Comparison of ENCODE assay signal across 22 cellular contexts in the genomic region with DNA sequence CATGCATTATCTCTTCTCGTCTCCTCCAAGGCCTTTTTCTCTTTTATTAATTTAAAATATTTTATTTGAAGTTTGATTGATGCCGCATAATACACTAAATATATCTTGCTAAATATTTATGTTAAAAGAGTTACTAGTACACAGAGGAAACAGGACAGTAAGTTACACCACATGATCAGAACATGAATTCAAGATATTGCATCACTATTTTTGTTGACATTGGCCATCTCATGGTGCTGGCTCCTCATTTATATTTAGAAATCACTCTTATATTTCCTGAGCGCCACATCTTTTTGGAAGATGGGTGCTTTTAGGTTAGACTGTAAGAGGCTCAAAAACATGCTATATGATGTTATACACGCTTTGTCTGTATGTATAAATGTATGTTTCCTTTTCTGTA. TPM values are rescaled to one million over a fixed set of nuclear protein-coding genes. Genes with fewer than 3 reads are reported as not detected.
DNase-seq lines count a peak whose midpoint lies in the region; ATAC-seq, FAIRE-seq and TF ChIP-seq lines count a peak whose summit lies in the region.
"Had no signal": no experiment of that assay in that cellular context is flagged by ENCODE, and none has a peak within 500 bp of the region (broad histone marks: within the 10 kb centered on the region; RNA-seq: fewer than 3 reads in every experiment).

No MANE protein-coding gene starts in this region.

- no peak for TF ChIP-seq POLR2A in K562 (conservative IDR thresholded peaks at IDR 0.05)
- TF ChIP-seq POLR2A in right lobe of liver (IDR thresholded peaks at IDR 0.05), result no peak

- DNase-seq in K562 (ENCODE audit: extremely low read depth in 1 of 4, low spot score in 3 of 4) (no peak), fibroblast of gingiva (ENCODE audit: low read depth) (peak; percentile 46), fibroblast of the aortic adventitia (ENCODE audit: low read depth) (peak; percentile 2), right lobe of liver (no peak), neural progenitor cell (ENCODE audit: low spot score) (no peak), NCI-H1417 treated with DMSO at 0.1 percent for 48 hours (lab: John Stamatoyannopoulos, UW) (no peak), HFFc6 (no peak), NCI-H748 (lab: John Stamatoyannopoulos, UW; ENCODE audit: unreplicated experiment) (no peak)
- DNase-seq: ACHN; BE2C; C1 segment of cervical spinal cord; CD4-positive, CD25-positive, alpha-beta regulatory T cell; CD8-positive, alpha-beta memory T cell; COR-L47; DMS 273 treated with DMSO at 0.1 percent for 48 hours; DMS53; DND-41; EL; GOT3; H9; KBM-7 had no signal

- no peak for ATAC-seq in K562
- ATAC-seq in right lobe of liver, result peak; percentile 61 to 85 (median 80)
- ATAC-seq: GM12878 had no signal

- H3K4me3 ChIP-seq in K562, result no peak overlapping the region
- H3K4me3 ChIP-seq in fibroblast of the aortic adventitia (ENCODE audit: low read depth, low read length), result no peak overlapping the region
- no peak overlapping the region for H3K4me3 ChIP-seq in right lobe of liver
- H3K4me3 ChIP-seq in neural progenitor cell, result no peak overlapping the region
- H3K4me3 ChIP-seq: GM12878 had no signal

- no TSS peak for BruUV-seq in K562 (replicated peaks; lab: Mats Ljungman, UMichigan)

- H3K36me3 Mint-ChIP-seq in neural progenitor cell (peaks cover 2% of the 10 kb centered on the region), HFFc6 (ENCODE audit: low read depth) (no peaks in the 10 kb centered on the region)

- CTCF ChIA-PET in K562 (lab: Yijun Ruan, JAX; ENCODE audit: low intra/inter-chr PET ratio), result no interaction called here

- H3K9me3 Mint-ChIP-seq in neural progenitor cell (peaks cover 2% of the 10 kb centered on the region), HFFc6 (no peaks in the 10 kb centered on the region)

- no peaks in the 10 kb centered on the region for H3K4me1 Mint-ChIP-seq in neural progenitor cell
- H3K4me1 Mint-ChIP-seq in HFFc6 (ENCODE audit: low read depth), result no peaks in the 10 kb centered on the region
- H3K4me1 Mint-ChIP-seq: CD4-positive, CD25-positive, alpha-beta regulatory T cell; CD8-positive, alpha-beta memory T cell had no signal

- H3K27ac ChIP-seq in K562 (ENCODE audit: extremely low read depth, low read depth, low read length) (no peak overlapping the region), right lobe of liver (no peak overlapping the region), neural progenitor cell (no peak overlapping the region)

- WGBS in K562 (ENCODE audit: insufficient coverage, low coverage, missing lambda C conversion rate), result 3% methylated on average over 4 of the region's 4 CpGs
- 41% methylated on average over 4 of the region's 4 CpGs for WGBS in right lobe of liver (ENCODE audit: insufficient coverage, low coverage, low lambda C conversion rate, missing lambda C conversion rate)

- H3K9ac ChIP-seq in K562 (ENCODE audit: insufficient read depth in 1 of 2, low read depth in 2 of 2, low read length in 2 of 2) (no peak overlapping the region), neural progenitor cell (no peak overlapping the region)

- H3K27me3 Mint-ChIP-seq in neural progenitor cell (ENCODE audit: insufficient read depth, low read depth), result no peaks in the 10 kb centered on the region
- no peaks in the 10 kb centered on the region for H3K27me3 Mint-ChIP-seq in HFFc6 (ENCODE audit: insufficient read depth)
- H3K27me3 Mint-ChIP-seq: CD8-positive, alpha-beta memory T cell had no signal

- H3K36me3 ChIP-seq in K562 (ENCODE audit: control insufficient read depth, insufficient read depth, low read length) (no peaks in the 10 kb centered on the region), right lobe of liver (no peaks in the 10 kb centered on the region), neural progenitor cell (no peaks in the 10 kb centered on the region)
- H3K36me3 ChIP-seq: BE2C had no signal

- H3K27ac Mint-ChIP-seq in neural progenitor cell (no peak overlapping the region), HFFc6 (no peak overlapping the region)
- H3K27ac Mint-ChIP-seq: CD4-positive, CD25-positive, alpha-beta regulatory T cell; CD8-positive, alpha-beta memory T cell; H9 had no signal

- no peak overlapping the region for H3K4me2 ChIP-seq in K562 (ENCODE audit: insufficient read depth, low read length)
- no peak overlapping the region for H3K4me2 ChIP-seq in neural progenitor cell

- TF ChIP-seq RAD21 in K562 (CRISPR knock-in tag; conservative IDR thresholded peaks at IDR 0.05 in 1 of 2, IDR thresholded peaks at IDR 0.05 in 1 of 2), result no peak

- H3K9me1 ChIP-seq in K562 (ENCODE audit: control insufficient read depth, insufficient read depth, low read length), result no peaks in the 10 kb centered on the region

- H3K4me3 Mint-ChIP-seq in neural progenitor cell, result no peak overlapping the region
- H3K4me3 Mint-ChIP-seq in HFFc6, result no peak overlapping the region
- H3K4me3 Mint-ChIP-seq: CD4-positive, CD25-positive, alpha-beta regulatory T cell; CD8-positive, alpha-beta memory T cell; H9 had no signal

- intact Hi-C loops in K562 (cut with micrococcal nuclease), result no loop called here
- intact Hi-C loops in right lobe of liver (cut with DNase I), result no loop called here

- POLR2A ChIA-PET in K562 (lab: Yijun Ruan, JAX), result no interaction called here

- no peaks in the 10 kb centered on the region for H3K4me1 ChIP-seq in K562 (replicated peaks in 1 of 2; ENCODE audit: control insufficient read depth in 2 of 2, insufficient read depth in 2 of 2, low read length in 2 of 2)
- peaks cover 0 to 4% (median 0%) of the 10 kb centered on the region in 4 donors for H3K4me1 ChIP-seq in right lobe of liver
- no peaks in the 10 kb centered on the region for H3K4me1 ChIP-seq in neural progenitor cell
- H3K4me1 ChIP-seq: BE2C had no signal

- H2AFZ ChIP-seq in K562 (ENCODE audit: low read depth, low read length) (no peak overlapping the region), neural progenitor cell (replicated peaks) (no peak overlapping the region)

- TF ChIP-seq EP300 in K562 (IDR thresholded peaks at IDR 0.05; ENCODE audit: low read length), result no peak

- in situ Hi-C loops in K562 (cut with MboI), result no loop called here

- H3F3A ChIP-seq in neural progenitor cell (ENCODE audit: low read depth), result no peaks in the 10 kb centered on the region

- H4K20me1 ChIP-seq in K562 (replicated peaks; ENCODE audit: control insufficient read depth, insufficient read depth, low read length), result no peaks in the 10 kb centered on the region
- H4K20me1 ChIP-seq in neural progenitor cell (ENCODE audit: low read depth), result no peaks in the 10 kb centered on the region

- H3K9me3 ChIP-seq in K562 (replicated peaks; ENCODE audit: control insufficient read depth, insufficient read depth, low read depth, low read length) (no peaks in the 10 kb centered on the region; the same call in 1 of the 2 replicates), right lobe of liver (no peaks in the 10 kb centered on the region), neural progenitor cell (ENCODE audit: low read depth) (no peaks in the 10 kb centered on the region)
- H3K9me3 ChIP-seq: BE2C had no signal

- H3K79me2 ChIP-seq in K562 (ENCODE audit: control insufficient read depth, insufficient read depth, low read length), result no peaks in the 10 kb centered on the region
- no peaks in the 10 kb centered on the region for H3K79me2 ChIP-seq in neural progenitor cell (ENCODE audit: low read depth)

- FAIRE-seq in K562 (lab: Jason Lieb, UNC), result no peak
- FAIRE-seq: GM12878 had no signal

- no peak for TF ChIP-seq CTCF in K562 (IDR thresholded peaks at IDR 0.05 in 2 of 3, conservative IDR thresholded peaks at IDR 0.05 in 1 of 3; ENCODE audit: insufficient read depth in 2 of 3, low read depth in 1 of 3, low read length in 3 of 3)
- no peak for TF ChIP-seq CTCF in fibroblast of the aortic adventitia (IDR thresholded peaks at IDR 0.05; ENCODE audit: insufficient read depth, low read length)
- TF ChIP-seq CTCF in right lobe of liver (IDR thresholded peaks at IDR 0.05), result no peak
- TF ChIP-seq CTCF in neural progenitor cell (IDR thresholded peaks at IDR 0.05), result no peak
- TF ChIP-seq CTCF in HFFc6 (IDR thresholded peaks at IDR 0.05), result no peak

- H3K27me3 ChIP-seq in K562 (ENCODE audit: control insufficient read depth in 2 of 2, insufficient read depth in 2 of 2, low read length in 2 of 2) (no peaks in the 10 kb centered on the region), right lobe of liver (no peaks in the 10 kb centered on the region), neural progenitor cell (no peaks in the 10 kb centered on the region)
- H3K27me3 ChIP-seq: BE2C had no signal

TF ChIP-seq in K562, 482 proteins besides CTCF, POLR2A, EP300 and RAD21:
- TF ChIP-seq NFATC3 (IDR thresholded peaks at IDR 0.05) (no peak), ZNF146 (CRISPR knock-in tag; IDR thresholded peaks at IDR 0.05; ENCODE audit: unreplicated experiment) (no peak), CEBPG (CRISPR knock-in tag; IDR thresholded peaks at IDR 0.05) (no peak), CEBPG (tag; conservative IDR thresholded peaks at IDR 0.05 in 1 of 2, IDR thresholded peaks at IDR 0.05 in 1 of 2) (peak; percentile 40 to 79; a peak in 3 of 4 replicates)
TF ChIP-seq in K562: peak in this region for 1.

RNA-seq across cellular contexts. Expression of gene SPEF2, which starts 23.0 kb away (rescaled TPM):
- 0.21 and 1.5 TPM in 2 replicates for total RNA-seq in K562 (2011; cell fraction: chromatin; rRNA removed; ENCODE audit: low replicate concordance)
- total RNA-seq in K562 (2011; cell fraction: nucleolus; rRNA removed), result 0.53 TPM in 1 of 2 replicates, not detected in the other
- total RNA-seq in K562 (2011; cell fraction: nucleoplasm; rRNA removed), result 0.31 TPM in 1 of 2 replicates, not detected in the other
- total RNA-seq in K562 (2014; rRNA removed), result 0.41 TPM in 1 of 2 replicates, not detected in the other
- total RNA-seq in K562 (2014; rRNA removed; fragmentation: Illumina TruSeq; extraction: Trizol), result 0.13 and 0.62 TPM in 2 replicates
- 0.18 and 0.64 TPM in 2 replicates for total RNA-seq in K562 (2015; rRNA removed; fragmentation: Illumina TruSeq; extraction: Trizol)
- total RNA-seq in K562 (2021), result 0.24 and 0.29 TPM in 2 replicates
- 0.07 and 0.24 TPM in 2 replicates for polyA plus RNA-seq in K562 (2011; rRNA removed)
- polyA plus RNA-seq in K562 (2011; cell fraction: cytosol; rRNA removed), result 0.07 TPM in 1 of 2 replicates, not detected in the other
- polyA plus RNA-seq in K562 (2011; cell fraction: nucleus; rRNA removed), result 0.14 TPM in 2 replicates
- 0.18 and 0.89 TPM in 2 replicates for polyA plus RNA-seq in K562 (2012)
- polyA plus RNA-seq in K562 (2014; fragmentation: Illumina TruSeq; extraction: Trizol), result 0.15 and 0.22 TPM in 2 replicates
- polyA plus RNA-seq in K562 (2014; fragmentation: Nextera tagmentation; extraction: Ambion mirVana), result under 1 TPM; 0.11 to 0.20 TPM
- 0.22 TPM in 1 of 2 replicates, not detected in the other for polyA plus RNA-seq in K562 (2014; rRNA removed)
- polyA minus RNA-seq in K562 (2011; rRNA and poly(A)+ RNA removed), result 0.18 TPM in 1 of 2 replicates, not detected in the other
- polyA minus RNA-seq in K562 (2011; cell fraction: cytosol; rRNA and poly(A)+ RNA removed), result not detected in 2 replicates
- 0.11 and 0.27 TPM in 2 replicates for polyA minus RNA-seq in K562 (2011; cell fraction: nucleus; rRNA and poly(A)+ RNA removed)
- 5.7 and 19.0 TPM in 2 replicates for total RNA-seq in fibroblast of the aortic adventitia (ENCODE audit: low replicate concordance)
- 1 to 10 TPM in 4 of 6 experiments, under 1 TPM in 2; 0.74 to 3.3 (median 2.0) TPM for total RNA-seq in right lobe of liver
- 5.0 and 5.8 TPM in 2 replicates for total RNA-seq in neural progenitor cell (ENCODE audit: low replicate concordance)
- 1 to 10 TPM; 1.5 to 4.0 (median 2.3) TPM for total RNA-seq in HFFc6 (2021; fragmentation: NEBNext Ultra II Directional; extraction: Animal tissue kit (Norgen Biotek cat#: 25700))

Comparison
In these comparisons a context has a peak if more than half of its experiments do, and no peak if none do; other contexts are left out.
1. DNase-seq: peak in fibroblast of gingiva (single experiment) and fibroblast of the aortic adventitia (single experiment); none in K562 (0 of 4), right lobe of liver (0 of 3), neural progenitor cell (single experiment), NCI-H1417 treated with DMSO at 0.1 percent for 48 hours (single experiment), HFFc6 (single experiment) and NCI-H748 (single experiment).